9 cellular contexts compared by ENCODE assay signal in genomic region chr1:228882041-228882784, GRCh38.
"Had no signal": no experiment of that assay in that cellular context is flagged by ENCODE, and none has a peak within 500 bp of the region (broad histone marks: within the 10 kb centered on the region; RNA-seq: fewer than 3 reads in every experiment).

No MANE protein-coding gene starts in this region.

- ATAC-seq: activated CD4-positive, alpha-beta T cell treated with anti-CD3 and anti-CD28 coated beads for 36 hours; naive thymus-derived CD8-positive, alpha-beta T cell; stimulated activated naive B cell treated with anti-CD40 and anti-IgM and Interleukin-4, amounts not matched to agents 10 μg/mL and 1 μg/mL and 100 μg/mL, for 72 hours had no signal

- H3K4me3 Mint-ChIP-seq: activated CD4-positive, alpha-beta T cell treated with anti-CD3 and anti-CD28 coated beads for 36 hours; activated naive CD8-positive, alpha-beta T cell; dendritic cell treated with granulocyte-macrophage colony-stimulating factor and Interleukin-4, amounts not matched to agents 40 ng/mL and 50 ng/mL, for 4 days; naive thymus-derived CD8-positive, alpha-beta T cell; stimulated activated naive B cell treated with anti-CD40 and anti-IgM and Interleukin-4, amounts not matched to agents 10 μg/mL and 1 μg/mL and 100 μg/mL, for 72 hours had no signal

- H3K4me1 ChIP-seq: left ventricle myocardium inferior had no signal

- H3K36me3 ChIP-seq: left ventricle myocardium inferior, thoracic aorta had no signal

- H3K4me1 Mint-ChIP-seq: activated CD4-positive, alpha-beta T cell treated with anti-CD3 and anti-CD28 coated beads for 36 hours; naive thymus-derived CD8-positive, alpha-beta T cell; stimulated activated naive B cell treated with anti-CD40 and anti-IgM and Interleukin-4, amounts not matched to agents 10 μg/mL and 1 μg/mL and 100 μg/mL, for 72 hours had no signal

- H3K27ac ChIP-seq: left ventricle myocardium inferior, thoracic aorta had no signal

- H3K9me3 ChIP-seq: thoracic aorta had no signal

- H3K27me3 Mint-ChIP-seq: activated CD4-positive, alpha-beta T cell treated with anti-CD3 and anti-CD28 coated beads for 36 hours; activated naive CD8-positive, alpha-beta T cell; dendritic cell treated with granulocyte-macrophage colony-stimulating factor and Interleukin-4, amounts not matched to agents 40 ng/mL and 50 ng/mL, for 4 days had no signal

- H3K27ac Mint-ChIP-seq: activated CD4-positive, alpha-beta T cell treated with anti-CD3 and anti-CD28 coated beads for 36 hours; activated naive CD8-positive, alpha-beta T cell; dendritic cell treated with granulocyte-macrophage colony-stimulating factor and Interleukin-4, amounts not matched to agents 40 ng/mL and 50 ng/mL, for 4 days; stimulated activated naive B cell treated with anti-CD40 and anti-IgM and Interleukin-4, amounts not matched to agents 10 μg/mL and 1 μg/mL and 100 μg/mL, for 72 hours had no signal

- H3K4me3 ChIP-seq: left ventricle myocardium inferior, thoracic aorta had no signal

- DNase-seq: activated CD4-positive, alpha-beta T cell treated with anti-CD3 and anti-CD28 coated beads for 36 hours; activated CD4-positive, alpha-beta T cell treated with anti-CD3 and anti-CD28 coated beads, Interleukin-2, amount 50 U/mL, for 48 hours; kidney glomerular epithelial cell; left ventricle myocardium inferior; naive thymus-derived CD8-positive, alpha-beta T cell; stimulated activated naive B cell treated with anti-CD40 and anti-IgM and Interleukin-4, amounts not matched to agents 10 μg/mL and 1 μg/mL and 100 μg/mL, for 72 hours had no signal
